Comparison of ENCODE assay signal across 33 cellular contexts in genomic region chr7:84824057-84824651, GRCh38.
"Had no signal": no experiment of that assay in that cellular context is flagged by ENCODE, and none has a peak within 500 bp of the region (broad histone marks: within the 10 kb centered on the region; RNA-seq: fewer than 3 reads in every experiment).

No MANE protein-coding gene starts in this region.

- H3K27ac ChIP-seq: adrenal gland, body of pancreas, esophagus muscularis mucosa, foreskin keratinocyte, gastrocnemius medialis, heart left ventricle, WERI-Rb-1 had no signal

- H3K27me3 ChIP-seq: body of pancreas, esophagus muscularis mucosa, foreskin keratinocyte, gastrocnemius medialis, heart left ventricle had no signal

- ATAC-seq: activated CD4-positive, CD25-positive, alpha-beta regulatory T cell treated with anti-CD3 and anti-CD28 coated beads, Interleukin-2, amount 50 U/mL, for 24 hours; activated naive CD8-positive, alpha-beta T cell treated with anti-CD3 and anti-CD28 coated beads, Interleukin-2, amount 50 U/mL, for 24 hours; activated T-cell treated with anti-CD3 and anti-CD28 coated beads, Interleukin-2, amount 50 U/mL, for 4 hours; activated T-helper 17 cell treated with anti-CD3 and anti-CD28 coated beads, Interleukin-2, amount 50 U/mL, for 72 hours; body of pancreas; effector memory CD8-positive, alpha-beta T cell; foreskin keratinocyte; gastrocnemius medialis; heart left ventricle had no signal

- H3K36me3 Mint-ChIP-seq: activated CD4-positive, alpha-beta memory T cell treated with anti-CD3 and anti-CD28 coated beads for 36 hours; activated naive CD4-positive, alpha-beta T cell treated with anti-CD3 and anti-CD28 coated beads, Interleukin-2, amount 50 U/mL, for 24 hours; activated naive CD8-positive, alpha-beta T cell treated with anti-CD3 and anti-CD28 coated beads for 36 hours had no signal

- H3K4me1 Mint-ChIP-seq: activated B cell treated with CpG ODN at 0.5 μM for 24 hours; activated CD4-positive, alpha-beta T cell treated with anti-CD3 and anti-CD28 coated beads, Interleukin-2, amount 10 ng/mL, durations not matched to agents 24 days and 14 days; activated naive CD4-positive, alpha-beta T cell treated with anti-CD3 and anti-CD28 coated beads, Interleukin-2, amount 50 U/mL, for 24 hours; activated naive CD8-positive, alpha-beta T cell treated with anti-CD3 and anti-CD28 coated beads for 36 hours; activated naive CD8-positive, alpha-beta T cell treated with anti-CD3 and anti-CD28 coated beads, Interleukin-2, amount 50 U/mL, for 24 hours; activated T-helper 17 cell treated with anti-CD3 and anti-CD28 coated beads, Interleukin-2, amount 50 U/mL, for 72 hours had no signal

- H3K27me3 Mint-ChIP-seq: activated B cell treated with CpG ODN at 0.5 μM for 24 hours; activated CD4-positive, alpha-beta memory T cell treated with anti-CD3 and anti-CD28 coated beads for 36 hours; activated CD4-positive, alpha-beta T cell treated with anti-CD3 and anti-CD28 coated beads, Interleukin-2, amount 10 ng/mL, durations not matched to agents 24 days and 14 days; activated naive CD4-positive, alpha-beta T cell treated with anti-CD3 and anti-CD28 coated beads, Interleukin-2, amount 50 U/mL, for 24 hours; activated naive CD8-positive, alpha-beta T cell treated with anti-CD3 and anti-CD28 coated beads for 36 hours; activated naive CD8-positive, alpha-beta T cell treated with anti-CD3 and anti-CD28 coated beads, Interleukin-2, amount 50 U/mL, for 24 hours; activated T-helper 17 cell treated with anti-CD3 and anti-CD28 coated beads, Interleukin-2, amount 50 U/mL, for 72 hours; effector memory CD8-positive, alpha-beta T cell had no signal

- H3K27ac Mint-ChIP-seq: activated B cell treated with CpG ODN at 0.5 μM for 24 hours; activated CD4-positive, alpha-beta memory T cell treated with anti-CD3 and anti-CD28 coated beads for 36 hours; activated CD4-positive, alpha-beta T cell treated with anti-CD3 and anti-CD28 coated beads, Interleukin-2, amount 10 ng/mL, durations not matched to agents 24 days and 14 days; activated naive CD4-positive, alpha-beta T cell treated with anti-CD3 and anti-CD28 coated beads, Interleukin-2, amount 50 U/mL, for 24 hours; activated naive CD8-positive, alpha-beta T cell treated with anti-CD3 and anti-CD28 coated beads for 36 hours; activated naive CD8-positive, alpha-beta T cell treated with anti-CD3 and anti-CD28 coated beads, Interleukin-2, amount 50 U/mL, for 24 hours; activated T-helper 17 cell treated with anti-CD3 and anti-CD28 coated beads, Interleukin-2, amount 50 U/mL, for 72 hours; effector memory CD8-positive, alpha-beta T cell; T-helper 2 cell treated with Interferon-gamma antibody and Interleukin-4, amounts not matched to agents 5 μg/mL and 100 μg/mL, for 36 hours had no signal

- DNase-seq: activated B cell treated with CpG ODN at 0.5 μM for 24 hours; activated CD4-positive, alpha-beta memory T cell treated with anti-CD3 and anti-CD28 coated beads for 36 hours; activated CD4-positive, alpha-beta T cell treated with anti-CD3 and anti-CD28 coated beads, Interleukin-2, amount 10 ng/mL, durations not matched to agents 24 days and 14 days; activated CD8-positive, alpha-beta memory T cell treated with anti-CD3 and anti-CD28 coated beads for 24 hours; activated effector memory CD4-positive, alpha-beta T cell treated with Interleukin-2 at 50 U/mL for 16 hours; activated gamma-delta T cell treated with Interleukin-2 at 50 U/mL for 16 hours; activated naive CD4-positive, alpha-beta T cell treated with Interleukin-2 at 50 U/mL for 16 hours; activated naive CD8-positive, alpha-beta T cell treated with anti-CD3 and anti-CD28 coated beads for 36 hours; activated naive CD8-positive, alpha-beta T cell treated with anti-CD3 and anti-CD28 coated beads, Interleukin-2, amount 50 U/mL, for 24 hours; activated T-cell treated with anti-CD3 and anti-CD28 coated beads, Interleukin-2, amount 50 U/mL, for 4 hours; adrenal gland; amygdala; aorta; body of pancreas; caudate nucleus; cortex of kidney; dermis blood vessel endothelial cell; effector CD4-positive, alpha-beta T cell; effector memory CD8-positive, alpha-beta T cell; erythroblast; foreskin keratinocyte; gastrocnemius medialis; glutamatergic neuron; heart left ventricle; hypothalamus; T1000; WERI-Rb-1 had no signal

- H3K36me3 ChIP-seq: adrenal gland, esophagus muscularis mucosa, gastrocnemius medialis, heart left ventricle, WERI-Rb-1 had no signal

- H3K9me3 Mint-ChIP-seq: activated CD4-positive, alpha-beta memory T cell treated with anti-CD3 and anti-CD28 coated beads for 36 hours; activated CD4-positive, alpha-beta T cell treated with anti-CD3 and anti-CD28 coated beads, Interleukin-2, amount 10 ng/mL, durations not matched to agents 24 days and 14 days; activated T-cell treated with anti-CD3 and anti-CD28 coated beads, Interleukin-2, amount 50 U/mL, for 4 hours; T-helper 2 cell treated with Interferon-gamma antibody and Interleukin-4, amounts not matched to agents 5 μg/mL and 100 μg/mL, for 36 hours had no signal

- H3K4me1 ChIP-seq: adrenal gland, body of pancreas, foreskin keratinocyte, gastrocnemius medialis, heart left ventricle had no signal

- FAIRE-seq: colon had no signal

- H3K4me3 ChIP-seq: adrenal gland, body of pancreas, esophagus muscularis mucosa, gastrocnemius medialis, heart left ventricle had no signal

- H3K9me3 ChIP-seq: adrenal gland, body of pancreas, esophagus muscularis mucosa, gastrocnemius medialis, heart left ventricle had no signal

- H3K4me3 Mint-ChIP-seq: activated B cell treated with CpG ODN at 0.5 μM for 24 hours; activated CD4-positive, alpha-beta memory T cell treated with anti-CD3 and anti-CD28 coated beads for 36 hours; activated CD4-positive, alpha-beta T cell treated with anti-CD3 and anti-CD28 coated beads, Interleukin-2, amount 10 ng/mL, durations not matched to agents 24 days and 14 days; activated naive CD4-positive, alpha-beta T cell treated with anti-CD3 and anti-CD28 coated beads, Interleukin-2, amount 50 U/mL, for 24 hours; activated naive CD8-positive, alpha-beta T cell treated with anti-CD3 and anti-CD28 coated beads for 36 hours; activated naive CD8-positive, alpha-beta T cell treated with anti-CD3 and anti-CD28 coated beads, Interleukin-2, amount 50 U/mL, for 24 hours; activated T-cell treated with anti-CD3 and anti-CD28 coated beads, Interleukin-2, amount 50 U/mL, for 4 hours; activated T-helper 17 cell treated with anti-CD3 and anti-CD28 coated beads, Interleukin-2, amount 50 U/mL, for 72 hours; effector memory CD8-positive, alpha-beta T cell; T-helper 2 cell treated with Interferon-gamma antibody and Interleukin-4, amounts not matched to agents 5 μg/mL and 100 μg/mL, for 36 hours had no signal
